In the genomic region with DNA sequence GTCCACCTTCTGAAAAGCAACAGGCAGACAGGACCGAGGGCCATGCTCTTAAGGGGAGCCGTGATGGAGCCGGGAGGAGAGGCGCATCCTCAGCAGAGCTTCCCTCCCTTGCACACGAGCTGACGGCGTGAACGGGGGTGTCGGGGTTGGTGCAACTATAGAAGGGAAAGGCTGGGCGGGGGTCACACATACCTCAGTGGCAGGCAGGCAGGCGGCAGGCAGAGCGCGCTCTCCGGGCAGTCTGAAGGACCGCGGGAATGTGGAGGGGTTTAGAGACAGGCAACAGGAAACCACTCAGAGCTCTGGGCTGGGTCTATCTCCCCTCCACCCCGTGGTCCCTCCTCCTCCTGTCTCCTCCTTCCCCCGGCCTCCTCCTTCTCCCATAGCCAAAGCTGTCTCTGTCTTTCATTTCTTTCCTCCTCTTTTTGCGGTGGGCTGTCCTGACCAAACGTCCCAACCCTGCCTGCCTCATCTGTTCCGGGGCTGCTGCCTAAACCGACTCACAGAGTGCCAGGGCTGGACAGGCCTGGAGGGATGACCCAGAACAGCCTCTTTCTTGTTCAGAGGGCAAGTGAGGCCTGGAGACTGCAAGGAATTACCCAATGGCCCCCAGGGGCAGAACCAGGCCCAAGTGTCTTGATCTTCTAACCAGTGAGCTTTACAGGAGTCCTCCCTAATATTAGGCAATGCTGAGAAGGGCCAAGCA, we compare ENCODE assay signal across 8 cellular contexts. TPM values are rescaled to one million over a fixed set of nuclear protein-coding genes. Genes with fewer than 3 reads are reported as not detected.
DNase-seq lines count a peak whose midpoint lies in the region; ATAC-seq and TF ChIP-seq lines count a peak whose summit lies in the region.

SPARC (minus strand) TSS at position 243 of the 706 bp plus-strand sequence. CDS start 10,727 bp downstream, outside the sequence.

- peak within 1 kb of the TSS; percentile 80 for H2AFZ ChIP-seq in neural progenitor cell (replicated peaks)

- peaks cover 7% of the 10 kb centered on the region for H3K79me2 ChIP-seq in neural progenitor cell (ENCODE audit: low read depth)

- H3K27me3 ChIP-seq in HUES64 (ENCODE audit: insufficient read depth, low read length) (no peaks in the 10 kb centered on the region), neural progenitor cell (no peaks in the 10 kb centered on the region)

- no peaks in the 10 kb centered on the region for H3K9me3 ChIP-seq in HUES64 (ENCODE audit: insufficient read depth, low read depth, low read length)
- H3K9me3 ChIP-seq in neural progenitor cell (ENCODE audit: low read depth), result no peaks in the 10 kb centered on the region

- H3K27ac ChIP-seq in HUES64 (ENCODE audit: low read depth, low read length) (peak within 1 kb of the TSS; percentile 92), neural progenitor cell (peak within 1 kb of the TSS; percentile 51)

- peak within 1 kb of the TSS in 1 of 2 donors; percentile 45 for H3K27ac Mint-ChIP-seq in activated naive CD4-positive, alpha-beta T cell treated with anti-CD3 and anti-CD28 coated beads, Interleukin-2, amount 50 U/mL, for 72 hours
- peak within 1 kb of the TSS; percentile 99 for H3K27ac Mint-ChIP-seq in neural progenitor cell

- no peak for TF ChIP-seq CTCF in neural progenitor cell (IDR thresholded peaks at IDR 0.05)

- peaks cover 56% of the 10 kb centered on the region for H3K4me1 Mint-ChIP-seq in neural progenitor cell

- 2% methylated on average over 22 of the region's 22 CpGs for WGBS in HUES64

- peak within 1 kb of the TSS; percentile 88 for H3K4me2 ChIP-seq in neural progenitor cell

- peaks cover 32% of the 10 kb centered on the region for H3K4me1 ChIP-seq in HUES64 (ENCODE audit: insufficient read depth, low read length)
- H3K4me1 ChIP-seq in neural progenitor cell, result peaks cover 27% of the 10 kb centered on the region

- H3K9ac ChIP-seq in HUES64 (ENCODE audit: low read depth, low read length) (peak within 1 kb of the TSS; percentile 70), neural progenitor cell (peak within 1 kb of the TSS; percentile 6)

- H3K4me3 Mint-ChIP-seq in neural progenitor cell, result peak within 1 kb of the TSS; percentile 95

- H3K36me3 ChIP-seq in HUES64 (ENCODE audit: insufficient read depth, low read length), result peaks cover 10% of the 10 kb centered on the region
- H3K36me3 ChIP-seq in neural progenitor cell, result no peaks in the 10 kb centered on the region

- peaks cover 23% of the 10 kb centered on the region for H3F3A ChIP-seq in neural progenitor cell (ENCODE audit: low read depth)

- ATAC-seq in GM21381 (IDR thresholded peaks at IDR 0.05; ENCODE audit: unreplicated experiment), result peak; percentile 69
- peak; percentile 37 to 71 for ATAC-seq in activated naive CD4-positive, alpha-beta T cell treated with anti-CD3 and anti-CD28 coated beads, Interleukin-2, amount 50 U/mL, for 72 hours

- H3K9me3 Mint-ChIP-seq in activated naive CD4-positive, alpha-beta T cell treated with anti-CD3 and anti-CD28 coated beads, Interleukin-2, amount 50 U/mL, for 72 hours, result no peaks in the 10 kb centered on the region
- no peaks in the 10 kb centered on the region for H3K9me3 Mint-ChIP-seq in neural progenitor cell

- peaks cover 8% of the 10 kb centered on the region for H3K27me3 Mint-ChIP-seq in neural progenitor cell (ENCODE audit: insufficient read depth, low read depth)

- H4K20me1 ChIP-seq in neural progenitor cell (ENCODE audit: low read depth), result peaks cover 7% of the 10 kb centered on the region

- in situ Hi-C loops in Caki2 (cut with HindIII; ENCODE audit: low pct_unique_long_range_greater_than_20kb, low sequenced_read_pairs), result no loop called here

- DNase-seq in Caki2 (ENCODE audit: low read depth) (peak; percentile 55), glomerular visceral epithelial cell (ENCODE audit: extremely low spot score) (peak; percentile 96), neural progenitor cell (ENCODE audit: low spot score) (peak; percentile 87), cortex of kidney (lab: John Stamatoyannopoulos, UW) (no peak), NOMO-1 (lab: John Stamatoyannopoulos, UW; ENCODE audit: unreplicated experiment in 2 of 2) (no peak)
- DNase-seq in activated naive CD4-positive, alpha-beta T cell treated with anti-CD3 and anti-CD28 coated beads, Interleukin-2, amount 50 U/mL, for 72 hours (ENCODE audit: low spot score in 2 of 2), result no peak

- H3K4me3 ChIP-seq in HUES64 (ENCODE audit: low read length) (peak within 1 kb of the TSS; percentile 75), neural progenitor cell (peak within 1 kb of the TSS; percentile 61)

- no peaks in the 10 kb centered on the region for H3K36me3 Mint-ChIP-seq in activated naive CD4-positive, alpha-beta T cell treated with anti-CD3 and anti-CD28 coated beads, Interleukin-2, amount 50 U/mL, for 72 hours
- peaks cover 11% of the 10 kb centered on the region for H3K36me3 Mint-ChIP-seq in neural progenitor cell

RNA-seq across cellular contexts. Expression of gene SPARC, which starts in this region (rescaled TPM):
- 111 and 136 TPM in 2 replicates for total RNA-seq in Caki2 (2014; rRNA removed; shearing (Covaris generic); ENCODE audit: low replicate concordance)
- 236 TPM for polyA plus RNA-seq in HUES64 (2013, experiment 1 of 2)
- polyA plus RNA-seq in HUES64 (2013, experiment 2 of 2), result 250 TPM
- total RNA-seq in activated naive CD4-positive, alpha-beta T cell treated with anti-CD3 and anti-CD28 coated beads, Interleukin-2, amount 50 U/mL, for 72 hours, result under 1 TPM; 0.18 to 0.91 TPM
- 122 and 158 TPM in 2 replicates for total RNA-seq in neural progenitor cell (ENCODE audit: low replicate concordance)

Comparison
In these comparisons a context has a peak if more than half of its experiments do, and no peak if none do; other contexts are left out.
1. RNA of gene SPARC (total RNA-seq): 122 to 158 TPM in neural progenitor cell and 111 to 136 TPM in Caki2; 0.18 to 0.91 TPM in activated naive CD4-positive, alpha-beta T cell treated with anti-CD3 and anti-CD28 coated beads, Interleukin-2, amount 50 U/mL, for 72 hours; every median in the first group is over 10 times any median in the second.
2. Peak in ATAC-seq in activated naive CD4-positive, alpha-beta T cell treated with anti-CD3 and anti-CD28 coated beads, Interleukin-2, amount 50 U/mL, for 72 hours; RNA of the gene not detected or under 1 TPM.
3. DNase-seq: peak in Caki2 (single experiment), glomerular visceral epithelial cell (single experiment) and neural progenitor cell (single experiment); none in activated naive CD4-positive, alpha-beta T cell treated with anti-CD3 and anti-CD28 coated beads, Interleukin-2, amount 50 U/mL, for 72 hours (0 of 2), cortex of kidney (single experiment) and NOMO-1 (0 of 2).